ENCODE assay signal across 8 cellular contexts in the genomic region with DNA sequence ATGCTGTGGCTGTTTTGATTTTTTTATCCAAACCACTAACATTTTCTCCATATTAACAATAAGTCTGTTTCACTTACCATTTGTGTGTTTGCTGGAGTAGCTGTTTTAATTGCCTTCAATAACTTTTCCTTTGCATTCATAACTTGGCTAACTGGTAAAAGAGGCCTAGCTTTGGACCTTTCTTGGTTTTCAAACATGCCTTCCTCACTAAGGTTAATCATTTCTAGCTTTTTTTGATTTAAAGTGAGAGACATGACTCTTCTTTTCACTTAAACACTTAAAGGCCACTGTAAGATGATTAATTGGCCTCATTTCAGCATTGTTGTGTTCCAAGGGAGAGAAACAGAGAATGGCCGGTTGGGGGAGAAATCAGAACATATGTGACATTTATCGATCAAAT. TPM values are rescaled to one million over a fixed set of nuclear protein-coding genes. Genes with fewer than 3 reads are reported as not detected.
"Had no signal": no experiment of that assay in that cellular context is flagged by ENCODE, and none has a peak within 500 bp of the region (broad histone marks: within the 10 kb centered on the region; RNA-seq: fewer than 3 reads in every experiment).

No MANE protein-coding gene starts in this region.

- H3K4me3 Mint-ChIP-seq: IgD-negative memory B cell had no signal

- H3K4me3 ChIP-seq: K562 had no signal

- H3K27ac ChIP-seq: HL-60 had no signal

- ATAC-seq: HepG2, K562 had no signal

- DNase-seq: IMR-90, KBM-7 had no signal

- H3K27ac Mint-ChIP-seq: IgD-negative memory B cell had no signal

- FAIRE-seq: K562 had no signal

RNA-seq across cellular contexts. Expression of a gene that starts 2.9 kb away (rescaled TPM):
- total RNA-seq: HepG2, HT-29, HT1080, IMR-90, K562 had no signal
- polyA plus RNA-seq: HepG2, IgD-negative memory B cell, IMR-90, K562 had no signal

RNA-seq across cellular contexts. Expression of a gene that starts 6.4 kb away (rescaled TPM):
- total RNA-seq: HepG2, HT-29, HT1080, IMR-90, K562 had no signal
- polyA plus RNA-seq: HepG2, IgD-negative memory B cell, IMR-90, K562 had no signal

RNA-seq across cellular contexts. Expression of a gene that starts 20.5 kb away (rescaled TPM):
- total RNA-seq: HepG2, HT-29, HT1080, K562 had no signal
- polyA plus RNA-seq: IgD-negative memory B cell, K562 had no signal

RNA-seq across cellular contexts. Expression of a gene that starts 53.3 kb away (rescaled TPM):
- total RNA-seq: HT1080, IMR-90, K562 had no signal
- polyA plus RNA-seq: HepG2, IMR-90, K562 had no signal
